Comparison of ENCODE assay signal across 2 cellular contexts in genomic region chr20:63496404-63497120, GRCh38.
TF ChIP-seq lines count a peak whose summit lies in the region.

No MANE protein-coding gene starts in this region.

TF ChIP-seq in GM12878, 131 proteins besides CTCF, POLR2A, EP300 and RAD21:
- no peak for TF ChIP-seq IKZF1 (conservative IDR thresholded peaks at IDR 0.05)

TF ChIP-seq in GM12891, 5 proteins besides CTCF, POLR2A, EP300 and RAD21:
- no peak for TF ChIP-seq TAF1 (IDR thresholded peaks at IDR 0.05; ENCODE audit: low read depth, low read length)
- no peak for TF ChIP-seq POLR2AphosphoS5 (IDR thresholded peaks at IDR 0.05; ENCODE audit: low read depth, low read length)
- no peak for TF ChIP-seq SPI1 (IDR thresholded peaks at IDR 0.05; ENCODE audit: low read depth, low read length)
- no peak for TF ChIP-seq POU2F2 (IDR thresholded peaks at IDR 0.05; ENCODE audit: low read depth, low read length)
- no peak for TF ChIP-seq PAX5 (IDR thresholded peaks at IDR 0.05; ENCODE audit: insufficient read depth, low read length, severe bottlenecking)
